Comparison of ENCODE assay signal across 12 cellular contexts in genomic region chr10:50385610-50386009, GRCh38.
DNase-seq lines count a peak whose midpoint lies in the region; ATAC-seq, FAIRE-seq and TF ChIP-seq lines count a peak whose summit lies in the region.
"Had no signal": no experiment of that assay in that cellular context is flagged by ENCODE, and none has a peak within 500 bp of the region (broad histone marks: within the 10 kb centered on the region; RNA-seq: fewer than 3 reads in every experiment).

No MANE protein-coding gene starts in this region.

- TF ChIP-seq CTCF in foreskin fibroblast (IDR thresholded peaks at IDR 0.05; ENCODE audit: low read depth, low read length) = no peak
- no peak for TF ChIP-seq CTCF in pancreas (IDR thresholded peaks at IDR 0.05)

- H3K27ac ChIP-seq in pancreas = peak overlapping the region in 1 of 4 donors; percentile 28

- no peak for FAIRE-seq in pancreas (lab: Jason Lieb, UNC)

- no peaks in the 10 kb centered on the region for H3K36me3 ChIP-seq in pancreas

- DNase-seq in AG20443 (ENCODE audit: low spot score) (peak; percentile 16), OCI-M1 (lab: John Stamatoyannopoulos, UW) (peak; percentile 34), foreskin fibroblast (peak; percentile 40 to 65), pancreas (no peak), CD1c-positive myeloid dendritic cell (ENCODE audit: extremely low spot score) (no peak), LoVo (ENCODE audit: low spot score) (no peak), NCI-H1694 (lab: John Stamatoyannopoulos, UW) (no peak)
- DNase-seq in stimulated activated CD4-positive, alpha-beta T cell treated with anti-CD3 and anti-CD28 coated beads, Interleukin-4, amount 100 ng/mL, for 24 hours = no peak
- DNase-seq: activated CD4-positive, alpha-beta T cell treated with anti-CD3 and anti-CD28 coated beads for 1 hour; activated gamma-delta T cell treated with Interleukin-2 at 50 U/mL for 16 hours; dermis blood vessel endothelial cell; naive thymus-derived CD4-positive, alpha-beta T cell had no signal

- peak in 3 of 4 donors; percentile 48 to 66 (median 58) for ATAC-seq in pancreas
- ATAC-seq: naive thymus-derived CD4-positive, alpha-beta T cell had no signal

- H3K27me3 ChIP-seq in pancreas = no peaks in the 10 kb centered on the region

- intact Hi-C loops in pancreas (cut with DNase I) = no loop called here

- H3K4me3 ChIP-seq in foreskin fibroblast (ENCODE audit: low read depth in 1 of 2, low read length in 2 of 2) (no peak overlapping the region), pancreas (no peak overlapping the region)

- H3K9me3 ChIP-seq in pancreas = no peaks in the 10 kb centered on the region

- WGBS in pancreas, 2 donors = 45 to 56% methylated on average over 3 of the region's 3 CpGs

- no peaks in the 10 kb centered on the region for H3K4me1 ChIP-seq in pancreas

Comparison
In these comparisons a context has a peak if more than half of its experiments do, and no peak if none do; other contexts are left out.
1. DNase-seq: peak in AG20443 (single experiment), OCI-M1 (single experiment) and foreskin fibroblast (2 of 2); none in pancreas (0 of 6), CD1c-positive myeloid dendritic cell (single experiment), LoVo (single experiment), stimulated activated CD4-positive, alpha-beta T cell treated with anti-CD3 and anti-CD28 coated beads, Interleukin-4, amount 100 ng/mL, for 24 hours (single experiment) and NCI-H1694 (single experiment).